In the genomic region with DNA sequence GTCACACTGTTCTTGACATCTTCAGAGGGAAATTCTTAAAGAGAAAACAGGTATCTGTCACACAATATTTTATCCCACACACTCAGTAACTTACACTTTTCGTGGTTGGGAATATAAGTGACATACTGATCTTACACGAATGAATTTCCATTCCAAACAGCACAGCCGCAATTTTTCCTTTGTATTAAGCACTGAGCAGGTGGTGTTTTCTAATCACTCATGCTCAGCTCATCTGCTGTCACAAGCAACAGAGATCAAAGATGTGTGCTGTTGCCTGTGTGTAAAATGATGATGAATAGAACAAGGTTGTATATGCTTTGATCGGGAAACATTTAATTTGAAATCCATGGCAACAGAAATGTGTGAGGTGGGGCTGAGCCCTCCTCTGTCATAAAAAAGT, we compare ENCODE assay signal across 15 cellular contexts.
DNase-seq lines count a peak whose midpoint lies in the region; FAIRE-seq and TF ChIP-seq lines count a peak whose summit lies in the region.
"Had no signal": no experiment of that assay in that cellular context is flagged by ENCODE, and none has a peak within 500 bp of the region (broad histone marks: within the 10 kb centered on the region; RNA-seq: fewer than 3 reads in every experiment).

No MANE protein-coding gene starts in this region.

- H3K4ac ChIP-seq in H1 (replicated peaks; ENCODE audit: insufficient read length, low read depth, low read length) (no peak overlapping the region), mesenchymal stem cell (ENCODE audit: low read depth in 1 of 2, low read length in 2 of 2) (no peak overlapping the region)

- no peak overlapping the region for H2AK5ac ChIP-seq in H1 (ENCODE audit: low read depth, low read length)
- H2AK5ac ChIP-seq in mesenchymal stem cell (ENCODE audit: low read length, severe bottlenecking), result no peak overlapping the region

- TF ChIP-seq CTCF in D721Med (IDR thresholded peaks at IDR 0.05; ENCODE audit: insufficient read depth, missing control alignments) (no peak), H1 (IDR thresholded peaks at IDR 0.05; ENCODE audit: control extremely low read depth in 1 of 3, insufficient read depth in 1 of 3, low read depth in 1 of 3, low read length in 3 of 3) (no peak), neural cell (IDR thresholded peaks at IDR 0.05; ENCODE audit: poor library complexity, severe bottlenecking) (no peak)

- CTCF ChIA-PET in H1 (lab: Charles Lee; ENCODE audit: partially characterized antibody), result no interaction called here

- no peak overlapping the region for H3K4me2 ChIP-seq in H1 (ENCODE audit: insufficient read depth in 1 of 2, low read depth in 2 of 2, low read length in 2 of 2)
- peak overlapping the region; percentile 5 for H3K4me2 ChIP-seq in neural cell (ENCODE audit: low read length)
- H3K4me2 ChIP-seq in mesenchymal stem cell (ENCODE audit: low read length, poor library complexity, severe bottlenecking), result no peak overlapping the region

- H3K79me2 ChIP-seq in H1 (ENCODE audit: control insufficient read depth in 1 of 2, insufficient read depth in 2 of 2, low read length in 2 of 2) (no peaks in the 10 kb centered on the region), neural cell (replicated peaks; ENCODE audit: insufficient read depth, low read length) (no peaks in the 10 kb centered on the region)

- H3K14ac ChIP-seq in H1 (ENCODE audit: insufficient read length) (no peak overlapping the region), mesenchymal stem cell (ENCODE audit: low read length in 2 of 2) (no peak overlapping the region)

- no peak overlapping the region for H2BK15ac ChIP-seq in H1 (ENCODE audit: low read length)
- H2BK15ac ChIP-seq in mesenchymal stem cell (ENCODE audit: low read depth, poor library complexity, severe bottlenecking), result no peak overlapping the region

- H3K4me1 ChIP-seq in H1 (replicated peaks in 1 of 4; ENCODE audit: control insufficient read depth in 3 of 4, insufficient read depth in 4 of 4, low read length in 3 of 4) (no peaks in the 10 kb centered on the region), mesenchymal stem cell (ENCODE audit: control insufficient read depth, insufficient read depth, low read depth, low read length) (no peaks in the 10 kb centered on the region)

- no peak overlapping the region for H2BK20ac ChIP-seq in H1 (ENCODE audit: low read length)

- POLR2A ChIA-PET in H1 (lab: Charles Lee; ENCODE audit: partially characterized antibody), result no interaction called here

- H3K4me3 ChIP-seq in H1 (ENCODE audit: extremely low read depth in 1 of 4, insufficient read depth in 2 of 4, low read depth in 3 of 4, low read length in 4 of 4) (no peak overlapping the region), neural cell (ENCODE audit: low read length) (no peak overlapping the region), mesenchymal stem cell (ENCODE audit: insufficient read depth in 1 of 2, low read depth in 1 of 2, low read length in 2 of 2) (no peak overlapping the region)

- H3K23ac ChIP-seq in H1 (ENCODE audit: insufficient read length), result no peak overlapping the region
- H3K23ac ChIP-seq in mesenchymal stem cell (ENCODE audit: low read length in 2 of 2), result no peak overlapping the region

- peak; percentile 96 for FAIRE-seq in D721Med (lab: Jason Lieb, UNC)
- FAIRE-seq in H1 (lab: Jason Lieb, UNC), result no peak
- FAIRE-seq: A204.1, GM19239, H54, HepG2 had no signal

- no peak overlapping the region for H2BK12ac ChIP-seq in H1 (ENCODE audit: low read depth, low read length)
- no peak overlapping the region for H2BK12ac ChIP-seq in mesenchymal stem cell (ENCODE audit: low read length in 2 of 2)

- H3K27ac ChIP-seq in H1 (ENCODE audit: low read depth, low read length) (no peak overlapping the region), neural cell (ENCODE audit: low read length) (peak overlapping the region; percentile 8), mesenchymal stem cell (ENCODE audit: low read length, poor library complexity, severe bottlenecking) (no peak overlapping the region)

- H3K23me2 ChIP-seq in H1 (ENCODE audit: low read depth, low read length), result no peaks in the 10 kb centered on the region

- no peak overlapping the region for H3K56ac ChIP-seq in H1 (replicated peaks; ENCODE audit: insufficient read length, low read depth, low read length)

- no peaks in the 10 kb centered on the region for H3K27me3 ChIP-seq in H1 (replicated peaks in 1 of 4; ENCODE audit: control insufficient read depth in 3 of 4, extremely low read depth in 1 of 4, insufficient read depth in 3 of 4, low read length in 3 of 4)
- H3K27me3 ChIP-seq in neural cell (ENCODE audit: insufficient read depth, low read depth, low read length), result no peaks in the 10 kb centered on the region
- H3K27me3 ChIP-seq in mesenchymal stem cell (ENCODE audit: control insufficient read depth in 1 of 2, insufficient read depth in 1 of 2, low read length in 2 of 2), result no peaks in the 10 kb centered on the region

- H3K79me1 ChIP-seq in H1 (ENCODE audit: low read depth, low read length) (no peaks in the 10 kb centered on the region), mesenchymal stem cell (replicated peaks; ENCODE audit: low read length, poor library complexity, severe bottlenecking) (no peaks in the 10 kb centered on the region)

- no peaks in the 10 kb centered on the region for H3K9me3 ChIP-seq in H1 (ENCODE audit: insufficient read depth in 2 of 2, low read depth in 1 of 2, low read length in 1 of 2)
- no peaks in the 10 kb centered on the region for H3K9me3 ChIP-seq in neural cell (ENCODE audit: low read length)
- no peaks in the 10 kb centered on the region for H3K9me3 ChIP-seq in mesenchymal stem cell (ENCODE audit: control insufficient read depth, low read length)

- TF ChIP-seq RAD21 in H1 (IDR thresholded peaks at IDR 0.05 in 1 of 2, conservative IDR thresholded peaks at IDR 0.05 in 1 of 2; ENCODE audit: low read depth in 2 of 2, low read length in 2 of 2) (no peak), neural cell (conservative IDR thresholded peaks at IDR 0.05) (no peak)

- TF ChIP-seq EP300 in H1 (IDR thresholded peaks at IDR 0.05; ENCODE audit: borderline replicate concordance in 1 of 2, low read depth in 2 of 2, low read length in 2 of 2) (no peak), neural cell (conservative IDR thresholded peaks at IDR 0.05; ENCODE audit: poor library complexity, severe bottlenecking) (peak; percentile 83)

- H3K18ac ChIP-seq in H1 (ENCODE audit: extremely low read depth, low read length) (no peak overlapping the region), mesenchymal stem cell (ENCODE audit: low read depth in 1 of 2, low read length in 2 of 2) (no peak overlapping the region)

- DNase-seq in Ammon's horn (ENCODE audit: low spot score) (peak; percentile 11), D721Med (ENCODE audit: insufficient read length, low spot score) (no peak), H1 (ENCODE audit: low read depth in 1 of 2, low spot score in 2 of 2) (no peak), germinal center (ENCODE audit: low spot score) (no peak), mesenchymal stem cell (no peak), iPS-NIHi7 (ENCODE audit: extremely low spot score) (no peak)
- DNase-seq: CD8-positive, alpha-beta T cell; COR-L47; DND-41; GF-D8 had no signal

- no peak overlapping the region for H4K5ac ChIP-seq in H1 (ENCODE audit: insufficient read length, low read depth, low read length)

- no peak for TF ChIP-seq POLR2A in H1 (IDR thresholded peaks at IDR 0.05; ENCODE audit: control extremely low read depth in 1 of 2, low read depth in 2 of 2, low read length in 2 of 2)

- H4K20me1 ChIP-seq in H1 (replicated peaks in 1 of 2; ENCODE audit: control insufficient read depth in 1 of 2, insufficient read depth in 2 of 2, low read length in 2 of 2), result no peaks in the 10 kb centered on the region
- no peaks in the 10 kb centered on the region for H4K20me1 ChIP-seq in neural cell (ENCODE audit: insufficient read depth)

- H3K36me3 ChIP-seq in H1 (ENCODE audit: control insufficient read depth in 2 of 4, insufficient read depth in 4 of 4, low read length in 3 of 4), result no peaks in the 10 kb centered on the region
- H3K36me3 ChIP-seq in neural cell (ENCODE audit: insufficient read depth, low read length), result no peaks in the 10 kb centered on the region
- H3K36me3 ChIP-seq in mesenchymal stem cell (ENCODE audit: control insufficient read depth in 1 of 2, insufficient read depth in 2 of 2, low read depth in 1 of 2, low read length in 2 of 2), result no peaks in the 10 kb centered on the region

- no peak overlapping the region for H2BK5ac ChIP-seq in H1 (ENCODE audit: low read depth, low read length)
- H2BK5ac ChIP-seq in mesenchymal stem cell (ENCODE audit: low read depth, low read length, poor library complexity, severe bottlenecking), result no peak overlapping the region

- H2BK120ac ChIP-seq in H1 (replicated peaks; ENCODE audit: low read depth, low read length) (no peak overlapping the region), mesenchymal stem cell (ENCODE audit: low read depth, low read length) (no peak overlapping the region)

- H3F3A ChIP-seq in neural cell (ENCODE audit: insufficient read depth, low read length, poor library complexity, severe bottlenecking), result no peaks in the 10 kb centered on the region

- no peaks in the 10 kb centered on the region for H3K9me2 ChIP-seq in neural cell (ENCODE audit: insufficient read depth, low read length)

- WGBS in H1 (ENCODE audit: extremely low coverage in 1 of 2, insufficient coverage in 1 of 2, insufficient read length in 1 of 2, insufficient replicate concordance in 2 of 2, low coverage in 1 of 2, low lambda C conversion rate in 2 of 2, missing lambda C conversion rate in 1 of 2), 2 experiments, result 90% methylated on average over 4 of the region's 4 CpGs; no CpG with 5 or more reads in 1 of the 2 experiments
- WGBS in mesenchymal stem cell, result 93% methylated on average over 3 of the region's 4 CpGs

- no peak overlapping the region for H4K8ac ChIP-seq in H1 (ENCODE audit: extremely low read depth, insufficient read depth, low read length)
- no peak overlapping the region for H4K8ac ChIP-seq in mesenchymal stem cell (ENCODE audit: low read length)

- no peak overlapping the region for H3K9ac ChIP-seq in H1 (replicated peaks in 1 of 4; ENCODE audit: extremely low read depth in 1 of 4, low read depth in 3 of 4, low read length in 3 of 4)
- H3K9ac ChIP-seq in neural cell (ENCODE audit: low read length), result no peak overlapping the region
- no peak overlapping the region for H3K9ac ChIP-seq in mesenchymal stem cell (ENCODE audit: low read length)

- H4K91ac ChIP-seq in H1 (replicated peaks; ENCODE audit: insufficient read length, low read length), result no peak overlapping the region
- H4K91ac ChIP-seq in mesenchymal stem cell (ENCODE audit: low read length), result no peak overlapping the region

- H2AFZ ChIP-seq in H1 (ENCODE audit: low read length) (0 out of 2 replicates have a peak overlapping the region, but pooled peaks have one; percentile 7), neural cell (ENCODE audit: low read depth, low read length) (no peak overlapping the region), mesenchymal stem cell (ENCODE audit: low read depth, low read length) (no peak overlapping the region)

TF ChIP-seq in H1, 55 proteins besides CTCF, POLR2A, EP300 and RAD21 (continues in another document):
- TF ChIP-seq EZH2 (IDR thresholded peaks at IDR 0.05; ENCODE audit: low read depth, low read length, severe bottlenecking), result no peak
- no peak for TF ChIP-seq CBX5 (IDR thresholded peaks at IDR 0.05; ENCODE audit: low read depth, low read length)

TF ChIP-seq in neural cell, 6 proteins besides CTCF, POLR2A, EP300 and RAD21 (continues in another document):
- peak; percentile 44 for TF ChIP-seq POLR2AphosphoS5 (IDR thresholded peaks at IDR 0.05)
- TF ChIP-seq EZH2 (IDR thresholded peaks at IDR 0.05; ENCODE audit: borderline replicate concordance, insufficient read depth, low read length, poor library complexity, severe bottlenecking), result no peak
